In the genomic region with DNA sequence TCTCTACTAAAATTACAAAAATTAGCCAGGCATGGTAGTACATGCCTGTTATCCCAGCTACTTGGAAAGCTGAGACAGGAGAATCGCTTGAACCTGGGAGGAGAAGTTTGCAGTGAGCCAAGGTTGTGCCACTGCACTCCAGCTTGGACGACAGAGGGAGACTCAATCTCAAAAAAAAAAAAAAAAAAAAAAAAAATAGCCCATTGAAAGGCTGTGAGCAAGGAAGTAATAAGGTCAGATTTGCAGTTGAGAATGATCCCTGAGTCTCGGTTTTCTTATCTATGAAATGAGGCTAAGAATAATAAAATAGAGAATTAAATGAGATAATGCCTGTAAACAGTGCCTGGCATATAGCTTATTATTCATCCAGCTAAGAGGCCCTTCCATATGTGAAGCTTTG, we compare ENCODE assay signal across 9 cellular contexts. TPM values are rescaled to one million over a fixed set of nuclear protein-coding genes. Genes with fewer than 3 reads are reported as not detected.
DNase-seq lines count a peak whose midpoint lies in the region; ATAC-seq and TF ChIP-seq lines count a peak whose summit lies in the region.
"Had no signal": no experiment of that assay in that cellular context is flagged by ENCODE, and none has a peak within 500 bp of the region (broad histone marks: within the 10 kb centered on the region; RNA-seq: fewer than 3 reads in every experiment).

No MANE protein-coding gene starts in this region.

- intact Hi-C loops in esophagus squamous epithelium (cut with DNase I) = loop anchor here (2.0 kb wide), 1 partner anchor 55 kb away; no protein-coding TSS in a partner anchor
- intact Hi-C loops in activated T-helper 1 cell treated with anti-CD3 and anti-CD28 coated beads, Interleukin-12 subunit alpha, Interleukin-12 subunit beta, Interleukin-2, Interleukin-4 antibody, amounts not matched to agents 30 ng/mL and 10 ng/mL and 1 ng/mL, durations not matched to agents 14 hours and 24 hours and 36 hours (cut with micrococcal nuclease) = loop anchor here (1.0 to 2.0 kb wide), 6 partner anchors 37 to 203 kb away; a partner anchor contains a TSS

- 10 to 18% methylated on average over 3 of the region's 3 CpGs for WGBS in esophagus squamous epithelium, 2 donors

- H3K4me3 ChIP-seq in HEK293 (ENCODE audit: low read depth, low read length) = no peak overlapping the region
- H3K4me3 ChIP-seq in esophagus squamous epithelium = peak overlapping the region in 1 of 4 donors; percentile 66

- H3K27me3 ChIP-seq in esophagus squamous epithelium = no peaks in the 10 kb centered on the region

- H3K27ac Mint-ChIP-seq in WTC11 = no peak overlapping the region
- H3K27ac Mint-ChIP-seq in activated T-helper 1 cell treated with anti-CD3 and anti-CD28 coated beads, Interleukin-12 subunit alpha, Interleukin-12 subunit beta, Interleukin-2, Interleukin-4 antibody, amounts not matched to agents 30 ng/mL and 10 ng/mL and 1 ng/mL, durations not matched to agents 14 hours and 24 hours and 36 hours = no peak overlapping the region

- no peak overlapping the region for H3K27ac ChIP-seq in HEK293 (ENCODE audit: extremely low read depth, low read depth, low read length)
- peak overlapping the region in 3 of 4 donors; percentile 85 to 94 (median 90) for H3K27ac ChIP-seq in esophagus squamous epithelium
- peak overlapping the region; percentile 61 for H3K27ac ChIP-seq in temporal lobe (ENCODE audit: low read depth, low read length)

- H3K27me3 Mint-ChIP-seq in WTC11 (ENCODE audit: low read depth) = no peaks in the 10 kb centered on the region
- peaks cover 2% of the 10 kb centered on the region for H3K27me3 Mint-ChIP-seq in activated T-helper 1 cell treated with anti-CD3 and anti-CD28 coated beads, Interleukin-12 subunit alpha, Interleukin-12 subunit beta, Interleukin-2, Interleukin-4 antibody, amounts not matched to agents 30 ng/mL and 10 ng/mL and 1 ng/mL, durations not matched to agents 14 hours and 24 hours and 36 hours (ENCODE audit: insufficient read depth)

- DNase-seq in esophagus squamous epithelium (lab: John Stamatoyannopoulos, UW) (no peak), NCI-H82 treated with DMSO at 0.1 percent for 48 hours (lab: John Stamatoyannopoulos, UW; ENCODE audit: unreplicated experiment) (no peak), WTC11 (ENCODE audit: low spot score) (no peak)
- no peak for DNase-seq in activated T-helper 1 cell treated with anti-CD3 and anti-CD28 coated beads, Interleukin-12 subunit alpha, Interleukin-12 subunit beta, Interleukin-2, Interleukin-4 antibody, amounts not matched to agents 30 ng/mL and 10 ng/mL and 1 ng/mL, durations not matched to agents 14 hours and 24 hours and 36 hours (ENCODE audit: low spot score)
- DNase-seq: activated gamma-delta T cell had no signal

- CTCF ChIA-PET in HEK293 (lab: Yijun Ruan, JAX) (interaction anchor here (0.6 to 5.3 kb wide), 80 partner anchors 8 to 736 kb away, joined by 3 to 101 read pairs (median 4); a partner anchor contains a TSS), WTC11 (lab: Charles Lee) (interaction anchor here (0.6 to 5.4 kb wide), 60 partner anchors 9 to 851 kb away, joined by 3 to 118 read pairs (median 6); a partner anchor contains a TSS)

- H3K4me1 Mint-ChIP-seq in WTC11 = peaks cover 6% of the 10 kb centered on the region
- H3K4me1 Mint-ChIP-seq in activated T-helper 1 cell treated with anti-CD3 and anti-CD28 coated beads, Interleukin-12 subunit alpha, Interleukin-12 subunit beta, Interleukin-2, Interleukin-4 antibody, amounts not matched to agents 30 ng/mL and 10 ng/mL and 1 ng/mL, durations not matched to agents 14 hours and 24 hours and 36 hours (ENCODE audit: low read depth) = peaks cover 20% of the 10 kb centered on the region

- TF ChIP-seq CTCF in HEK293 (tag by site-specific recombination; IDR thresholded peaks at IDR 0.05) (no peak), esophagus squamous epithelium (IDR thresholded peaks at IDR 0.05) (no peak), WTC11 (IDR thresholded peaks at IDR 0.05) (no peak)

- TF ChIP-seq POLR2A in esophagus squamous epithelium (IDR thresholded peaks at IDR 0.05) = no peak

- H3K36me3 Mint-ChIP-seq in WTC11 = no peaks in the 10 kb centered on the region
- H3K36me3 Mint-ChIP-seq in activated T-helper 1 cell treated with anti-CD3 and anti-CD28 coated beads, Interleukin-12 subunit alpha, Interleukin-12 subunit beta, Interleukin-2, Interleukin-4 antibody, amounts not matched to agents 30 ng/mL and 10 ng/mL and 1 ng/mL, durations not matched to agents 14 hours and 24 hours and 36 hours (ENCODE audit: low read depth) = peaks cover 6% of the 10 kb centered on the region

- H3K9me3 Mint-ChIP-seq in WTC11 = no peaks in the 10 kb centered on the region
- H3K9me3 Mint-ChIP-seq in activated T-helper 1 cell treated with anti-CD3 and anti-CD28 coated beads, Interleukin-12 subunit alpha, Interleukin-12 subunit beta, Interleukin-2, Interleukin-4 antibody, amounts not matched to agents 30 ng/mL and 10 ng/mL and 1 ng/mL, durations not matched to agents 14 hours and 24 hours and 36 hours = no peaks in the 10 kb centered on the region
- H3K9me3 Mint-ChIP-seq: mesothelial cell of epicardium had no signal

- peak; percentile 5 for ATAC-seq in SK-N-SH treated with all-trans-retinoic acid at 6 μM for 48 hours
- ATAC-seq in WTC11 = no peak

- 0 out of 2 replicates have a peak, but pooled peaks cover 2% of the 10 kb centered on the region for H3K4me1 ChIP-seq in HEK293 (ENCODE audit: control insufficient read depth, insufficient read depth, low read length)
- H3K4me1 ChIP-seq in esophagus squamous epithelium = peaks cover 13 to 28% (median 16%) of the 10 kb centered on the region in 3 donors

- H3K36me3 ChIP-seq in HEK293 (ENCODE audit: control insufficient read depth in 2 of 2, insufficient read depth in 1 of 2, low read length in 2 of 2) (peaks cover 0 to 23% of the 10 kb centered on the region in 2 experiments; a peak in 1 of 3 replicates), esophagus squamous epithelium (peaks cover 4 to 40% (median 13%) of the 10 kb centered on the region in 3 donors)

- no peak overlapping the region for H3K4me3 Mint-ChIP-seq in WTC11
- H3K4me3 Mint-ChIP-seq in activated T-helper 1 cell treated with anti-CD3 and anti-CD28 coated beads, Interleukin-12 subunit alpha, Interleukin-12 subunit beta, Interleukin-2, Interleukin-4 antibody, amounts not matched to agents 30 ng/mL and 10 ng/mL and 1 ng/mL, durations not matched to agents 14 hours and 24 hours and 36 hours = no peak overlapping the region

- H3K9me3 ChIP-seq in HEK293 (ENCODE audit: control insufficient read depth, insufficient read depth, low read depth, low read length) = no peaks in the 10 kb centered on the region
- H3K9me3 ChIP-seq in esophagus squamous epithelium = no peaks in the 10 kb centered on the region

- POLR2A ChIA-PET in HEK293 (lab: Yijun Ruan, JAX) (interaction anchor here (0.6 to 2.3 kb wide), 7 partner anchors 38 to 305 kb away, joined by 3 to 12 read pairs (median 5); a partner anchor contains a TSS), WTC11 (lab: Charles Lee) (interaction anchor here (0.7 to 1.7 kb wide), 5 partner anchors 17 to 942 kb away, joined by 3 to 7 read pairs (median 4); no protein-coding TSS in a partner anchor)

TF ChIP-seq in HEK293, 187 proteins besides CTCF, POLR2A, EP300 and RAD21 (continues in another document):
- no peak for TF ChIP-seq ZIC2 (tag by site-specific recombination; IDR thresholded peaks at IDR 0.05)

TF ChIP-seq in SK-N-SH treated with all-trans-retinoic acid at 6 μM for 48 hours, 23 proteins besides CTCF, POLR2A, EP300 and RAD21:
- no peak for TF ChIP-seq BACH2 (CRISPR knock-in tag; IDR thresholded peaks at IDR 0.05; ENCODE audit: borderline replicate concordance)
TF ChIP-seq in SK-N-SH treated with all-trans-retinoic acid at 6 μM for 48 hours: peak in this region for 0.

TF ChIP-seq in WTC11, 78 proteins besides CTCF, POLR2A, EP300 and RAD21 (continues in another document):
- TF ChIP-seq ZNF219 (CRISPR knock-in tag; IDR thresholded peaks at IDR 0.05; ENCODE audit: borderline replicate concordance) (no peak), NR2C2 (CRISPR knock-in tag; IDR thresholded peaks at IDR 0.05) (no peak)

RNA-seq across cellular contexts. Expression of a gene that starts 1.3 kb away (rescaled TPM):
- 10 to 100 TPM in 3 of 4 donors, 1 to 10 TPM in 1; 5.2 to 20.2 (median 12.8) TPM for total RNA-seq in esophagus squamous epithelium
- 11.1 TPM for total RNA-seq in temporal lobe
- 16.6 to 21.3 TPM (median 19.8 TPM) in 3 replicates for total RNA-seq in WTC11 (2021)
- 13.7 and 16.9 TPM in 2 replicates for total RNA-seq in activated T-helper 1 cell treated with anti-CD3 and anti-CD28 coated beads, Interleukin-12 subunit alpha, Interleukin-12 subunit beta, Interleukin-2, Interleukin-4 antibody, amounts not matched to agents 30 ng/mL and 10 ng/mL and 1 ng/mL, durations not matched to agents 14 hours and 24 hours and 36 hours

RNA-seq across cellular contexts. Expression of a gene that starts 36.2 kb away (rescaled TPM):
- total RNA-seq in esophagus squamous epithelium (under 1 TPM in 1 of 4 donors, not detected in 3; 0.57 TPM), temporal lobe (30.5 TPM), WTC11 (2021) (4.5 to 6.0 TPM (median 5.9 TPM) in 3 replicates)
- 1.6 and 3.6 TPM in 2 replicates for total RNA-seq in activated T-helper 1 cell treated with anti-CD3 and anti-CD28 coated beads, Interleukin-12 subunit alpha, Interleukin-12 subunit beta, Interleukin-2, Interleukin-4 antibody, amounts not matched to agents 30 ng/mL and 10 ng/mL and 1 ng/mL, durations not matched to agents 14 hours and 24 hours and 36 hours

RNA-seq across cellular contexts. Expression of a gene that starts 37.9 kb away (rescaled TPM):
- total RNA-seq in esophagus squamous epithelium (10 to 100 TPM; 44.4 to 86.3 (median 77.0) TPM), temporal lobe (17.2 TPM), WTC11 (2021) (35.3 to 44.2 TPM (median 35.5 TPM) in 3 replicates)
- 18.0 and 20.6 TPM in 2 replicates for total RNA-seq in activated T-helper 1 cell treated with anti-CD3 and anti-CD28 coated beads, Interleukin-12 subunit alpha, Interleukin-12 subunit beta, Interleukin-2, Interleukin-4 antibody, amounts not matched to agents 30 ng/mL and 10 ng/mL and 1 ng/mL, durations not matched to agents 14 hours and 24 hours and 36 hours

RNA-seq across cellular contexts. Expression of a gene that starts 56.7 kb away (rescaled TPM):
- total RNA-seq in esophagus squamous epithelium (10 to 100 TPM; 24.9 to 35.9 (median 28.2) TPM), temporal lobe (52.1 TPM), WTC11 (2021) (20.4 to 21.7 TPM (median 20.6 TPM) in 3 replicates)
- total RNA-seq in activated T-helper 1 cell treated with anti-CD3 and anti-CD28 coated beads, Interleukin-12 subunit alpha, Interleukin-12 subunit beta, Interleukin-2, Interleukin-4 antibody, amounts not matched to agents 30 ng/mL and 10 ng/mL and 1 ng/mL, durations not matched to agents 14 hours and 24 hours and 36 hours = 97.1 and 101 TPM in 2 replicates
